Comparison of ENCODE assay signal across 8 cellular contexts in the genomic region with DNA sequence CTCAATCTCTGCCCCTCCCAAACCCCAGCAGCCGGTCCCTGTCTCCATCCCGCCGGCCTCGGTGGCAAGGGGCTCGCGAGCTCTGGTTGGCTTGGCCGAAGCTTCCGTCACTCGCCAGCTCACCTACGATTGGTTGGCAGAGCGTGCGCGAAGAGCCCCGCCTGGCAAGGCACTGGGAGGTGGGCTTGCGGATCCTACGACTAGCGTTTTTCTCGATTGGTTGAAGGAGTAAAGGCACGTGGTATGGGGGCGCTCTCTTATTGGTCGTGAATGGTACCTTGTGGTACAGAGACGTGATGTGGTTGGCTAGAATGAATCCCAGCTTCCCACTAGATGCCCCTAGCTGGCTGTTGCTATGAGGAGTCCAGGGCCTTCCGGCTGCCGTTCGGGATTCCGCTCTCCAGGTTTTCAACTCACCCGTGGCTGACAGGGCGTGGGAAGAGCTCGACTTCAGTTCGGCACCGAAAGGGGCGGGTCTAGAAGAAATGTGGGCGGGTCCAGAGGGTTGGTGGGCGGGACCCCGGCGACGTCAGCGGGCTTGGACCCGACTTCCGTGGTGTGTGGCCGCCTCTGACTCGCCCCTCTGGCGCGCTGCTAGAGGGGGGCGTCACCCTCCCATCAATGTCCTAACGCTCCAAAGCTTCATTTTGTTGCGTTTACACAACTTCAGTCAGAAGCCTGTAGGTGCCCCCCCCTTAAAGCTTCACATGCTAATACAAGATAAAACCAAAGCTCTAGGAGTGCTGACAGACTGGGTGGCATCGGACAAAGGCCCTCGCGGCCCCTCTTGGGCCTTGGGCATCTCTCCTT.
DNase-seq lines count a peak whose midpoint lies in the region; ATAC-seq and TF ChIP-seq lines count a peak whose summit lies in the region.

No MANE protein-coding gene starts in this region.

- peak; percentile 71 for ATAC-seq in GM19025 (IDR thresholded peaks at IDR 0.05; ENCODE audit: low read depth, unreplicated experiment)
- ATAC-seq in HG03342 (IDR thresholded peaks at IDR 0.05; ENCODE audit: unreplicated experiment), result peak; percentile 78
- peak; percentile 84 for ATAC-seq in central memory CD8-positive, alpha-beta T cell (replicated peaks; ENCODE audit: extremely low read depth, poor library complexity, severe bottlenecking)

- no peak for TF ChIP-seq CTCF in AG09319 (IDR thresholded peaks at IDR 0.05; ENCODE audit: low read depth, low read length)

- no peaks in the 10 kb centered on the region for H3K27me3 Mint-ChIP-seq in central memory CD8-positive, alpha-beta T cell

- peak overlapping the region; percentile 84 for H3K4me3 Mint-ChIP-seq in central memory CD8-positive, alpha-beta T cell

- peaks cover 20% of the 10 kb centered on the region for H3K36me3 Mint-ChIP-seq in central memory CD8-positive, alpha-beta T cell (ENCODE audit: insufficient read depth)

- H3K9me3 Mint-ChIP-seq in central memory CD8-positive, alpha-beta T cell, result no peaks in the 10 kb centered on the region

- H3K27ac Mint-ChIP-seq in central memory CD8-positive, alpha-beta T cell (ENCODE audit: low read depth), result peak overlapping the region; percentile 98

- H3K4me1 Mint-ChIP-seq in central memory CD8-positive, alpha-beta T cell, result peaks cover 34% of the 10 kb centered on the region

- DNase-seq in AG09319 (ENCODE audit: extremely low read depth, low read depth) (peak; percentile 100), NCI-H345 treated with DMSO at 0.1 percent for 48 hours (lab: John Stamatoyannopoulos, UW; ENCODE audit: unreplicated experiment) (peak; percentile 95), inferior parietal cortex (ENCODE audit: extremely low spot score) (peak; percentile 99), smooth muscle cell of the brain vasculature (ENCODE audit: low read depth, low spot score) (peak; percentile 99)
- peak; percentile 95 for DNase-seq in activated CD4-positive, CD25-positive, alpha-beta regulatory T cell treated with anti-CD3 and anti-CD28 coated beads, Interleukin-2, amount 50 U/mL, for 16 hours (ENCODE audit: low read depth, low spot score)
- peak; percentile 99 to 100 for DNase-seq in central memory CD8-positive, alpha-beta T cell (ENCODE audit: low spot score in 2 of 2)

Comparison
In these comparisons a context has a peak if more than half of its experiments do, and no peak if none do; other contexts are left out.
1. Peak in every context shown above with its lines: DNase-seq and ATAC-seq.